ENCODE assay signal across 29 cellular contexts in the genomic region with DNA sequence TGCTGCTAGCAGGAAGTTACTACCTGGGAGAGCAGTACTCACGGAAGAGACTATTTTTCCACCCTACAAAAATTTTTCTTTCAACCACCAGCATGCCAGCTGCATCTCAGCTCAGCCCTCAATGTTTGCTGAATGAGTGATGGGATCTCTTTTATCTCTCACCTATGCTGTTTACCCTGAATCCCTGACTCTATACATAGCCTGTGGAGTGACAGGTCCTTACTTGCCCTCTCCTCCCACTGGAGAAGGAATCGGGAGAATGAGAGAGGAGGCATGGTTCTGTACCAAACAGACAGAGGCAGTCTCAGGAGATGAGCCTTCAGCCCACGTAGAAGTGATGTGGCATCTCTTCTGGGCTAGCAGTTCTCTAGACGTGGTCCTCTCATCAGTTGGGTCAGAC.
"Had no signal": no experiment of that assay in that cellular context is flagged by ENCODE, and none has a peak within 500 bp of the region (broad histone marks: within the 10 kb centered on the region; RNA-seq: fewer than 3 reads in every experiment).

No MANE protein-coding gene starts in this region.

- H3K4me3 Mint-ChIP-seq: activated CD4-positive, alpha-beta memory T cell treated with anti-CD3 and anti-CD28 coated beads, Interleukin-2, amount 10 ng/mL, durations not matched to agents 7 days and 5 days; activated CD4-positive, alpha-beta T cell treated with anti-CD3 and anti-CD28 coated beads, Interleukin-2, amount 10 ng/mL, durations not matched to agents 24 days and 14 days; activated naive CD4-positive, alpha-beta T cell treated with anti-CD3 and anti-CD28 coated beads, Interleukin-2, amount 10 ng/mL, durations not matched to agents 7 days and 5 days; activated naive CD8-positive, alpha-beta T cell treated with anti-CD3 and anti-CD28 coated beads, Interleukin-2, amount 10 ng/mL, durations not matched to agents 7 days and 5 days; activated T-cell treated with anti-CD3 and anti-CD28 coated beads, Interleukin-2, amount 50 U/mL, for 24 hours; dendritic cell treated with granulocyte-macrophage colony-stimulating factor and Interleukin-4, amounts not matched to agents 40 ng/mL and 50 ng/mL, for 4 days; nephron; stimulated activated effector memory CD8-positive, alpha-beta T cell treated with anti-CD3 and anti-CD28 coated beads, Interleukin-12 subunit alpha, Interleukin-12 subunit beta, amount 100 ng/mL, for 72 hours; stimulated activated naive CD8-positive, alpha-beta T cell treated with anti-CD3 and anti-CD28 coated beads, Interleukin-15, Interleukin-2, amounts not matched to agents 100 ng/mL and 50 ng/mL, for 24 hours; type B pancreatic cell had no signal

- H3K4me3 ChIP-seq: gastrocnemius medialis, left ventricle myocardium inferior, lung, mucosa of descending colon, ovary, right lobe of liver, thoracic aorta, uterus had no signal

- H3K27ac Mint-ChIP-seq: activated CD4-positive, alpha-beta memory T cell treated with anti-CD3 and anti-CD28 coated beads, Interleukin-2, amount 10 ng/mL, durations not matched to agents 7 days and 5 days; activated CD4-positive, alpha-beta T cell treated with anti-CD3 and anti-CD28 coated beads, Interleukin-2, amount 10 ng/mL, durations not matched to agents 24 days and 14 days; activated naive CD4-positive, alpha-beta T cell treated with anti-CD3 and anti-CD28 coated beads, Interleukin-2, amount 10 ng/mL, durations not matched to agents 7 days and 5 days; activated naive CD8-positive, alpha-beta T cell treated with anti-CD3 and anti-CD28 coated beads, Interleukin-2, amount 10 ng/mL, durations not matched to agents 7 days and 5 days; activated T-cell treated with anti-CD3 and anti-CD28 coated beads, Interleukin-2, amount 50 U/mL, for 24 hours; dendritic cell treated with granulocyte-macrophage colony-stimulating factor and Interleukin-4, amounts not matched to agents 40 ng/mL and 50 ng/mL, for 4 days; nephron; progenitor cell of endocrine pancreas; stimulated activated effector memory CD8-positive, alpha-beta T cell treated with anti-CD3 and anti-CD28 coated beads, Interleukin-12 subunit alpha, Interleukin-12 subunit beta, amount 100 ng/mL, for 72 hours; stimulated activated naive CD8-positive, alpha-beta T cell treated with anti-CD3 and anti-CD28 coated beads, Interleukin-15, Interleukin-2, amounts not matched to agents 100 ng/mL and 50 ng/mL, for 24 hours; type B pancreatic cell had no signal

- DNase-seq: activated CD4-positive, alpha-beta memory T cell treated with anti-CD3 and anti-CD28 coated beads, Interleukin-2, amount 10 ng/mL, durations not matched to agents 7 days and 5 days; activated CD4-positive, alpha-beta T cell treated with anti-CD3 and anti-CD28 coated beads, Interleukin-2, amount 10 ng/mL, durations not matched to agents 24 days and 14 days; activated CD4-positive, CD25-positive, alpha-beta regulatory T cell treated with anti-CD3 and anti-CD28 coated beads, Interleukin-2, amount 50 U/mL, for 72 hours; activated CD8-positive, alpha-beta memory T cell treated with anti-CD3 and anti-CD28 coated beads, Interleukin-2, amount 50 U/mL, for 48 hours; activated gamma-delta T cell; activated naive CD4-positive, alpha-beta T cell treated with anti-CD3 and anti-CD28 coated beads, Interleukin-2, amount 10 ng/mL, durations not matched to agents 7 days and 5 days; activated naive CD8-positive, alpha-beta T cell treated with anti-CD3 and anti-CD28 coated beads, Interleukin-2, amount 10 ng/mL, durations not matched to agents 7 days and 5 days; activated T-cell treated with anti-CD3 and anti-CD28 coated beads, Interleukin-2, amount 50 U/mL, for 24 hours; amniotic stem cell; brain microvascular endothelial cell; caudate nucleus; gastrocnemius medialis; glutamatergic neuron; islet precursor cell; left ventricle myocardium inferior; mucosa of descending colon; ovary; right lobe of liver; stimulated activated CD4-positive, alpha-beta T cell treated with anti-CD3 and anti-CD28 coated beads, Interleukin-4, amount 100 ng/mL, for 24 hours; uterus had no signal

- H3K9me3 Mint-ChIP-seq: activated CD4-positive, alpha-beta memory T cell treated with anti-CD3 and anti-CD28 coated beads, Interleukin-2, amount 10 ng/mL, durations not matched to agents 7 days and 5 days; activated CD4-positive, alpha-beta T cell treated with anti-CD3 and anti-CD28 coated beads, Interleukin-2, amount 10 ng/mL, durations not matched to agents 24 days and 14 days; activated naive CD4-positive, alpha-beta T cell treated with anti-CD3 and anti-CD28 coated beads, Interleukin-2, amount 10 ng/mL, durations not matched to agents 7 days and 5 days; activated naive CD8-positive, alpha-beta T cell treated with anti-CD3 and anti-CD28 coated beads, Interleukin-2, amount 10 ng/mL, durations not matched to agents 7 days and 5 days; activated T-cell treated with anti-CD3 and anti-CD28 coated beads, Interleukin-2, amount 50 U/mL, for 24 hours; dendritic cell treated with granulocyte-macrophage colony-stimulating factor and Interleukin-4, amounts not matched to agents 40 ng/mL and 50 ng/mL, for 4 days; nephron; stimulated activated effector memory CD8-positive, alpha-beta T cell treated with anti-CD3 and anti-CD28 coated beads, Interleukin-12 subunit alpha, Interleukin-12 subunit beta, amount 100 ng/mL, for 72 hours; stimulated activated naive CD8-positive, alpha-beta T cell treated with anti-CD3 and anti-CD28 coated beads, Interleukin-15, Interleukin-2, amounts not matched to agents 100 ng/mL and 50 ng/mL, for 24 hours; type B pancreatic cell had no signal

- H3K27ac ChIP-seq: brain microvascular endothelial cell, epithelial cell of prostate, gastrocnemius medialis, left ventricle myocardium inferior, ovary, right lobe of liver, thoracic aorta, uterus had no signal

- ATAC-seq: gastrocnemius medialis; right lobe of liver; stimulated activated effector memory CD8-positive, alpha-beta T cell treated with anti-CD3 and anti-CD28 coated beads, Interleukin-12 subunit alpha, Interleukin-12 subunit beta, amount 100 ng/mL, for 72 hours had no signal

- H3K27me3 ChIP-seq: ovary, right lobe of liver had no signal

- H3K36me3 ChIP-seq: brain microvascular endothelial cell, gastrocnemius medialis, left ventricle myocardium inferior, ovary, right lobe of liver, thoracic aorta, uterus had no signal

- H3K9me3 ChIP-seq: gastrocnemius medialis, left ventricle myocardium inferior, mucosa of descending colon, ovary, right lobe of liver, thoracic aorta, uterus had no signal

- H3K36me3 Mint-ChIP-seq: activated naive CD4-positive, alpha-beta T cell treated with anti-CD3 and anti-CD28 coated beads, Interleukin-2, amount 10 ng/mL, durations not matched to agents 7 days and 5 days; activated naive CD8-positive, alpha-beta T cell treated with anti-CD3 and anti-CD28 coated beads, Interleukin-2, amount 10 ng/mL, durations not matched to agents 7 days and 5 days; stimulated activated effector memory CD8-positive, alpha-beta T cell treated with anti-CD3 and anti-CD28 coated beads, Interleukin-12 subunit alpha, Interleukin-12 subunit beta, amount 100 ng/mL, for 72 hours; type B pancreatic cell had no signal

- H3K4me1 ChIP-seq: gastrocnemius medialis, right lobe of liver, uterus had no signal

- H3K4me1 Mint-ChIP-seq: activated CD4-positive, alpha-beta memory T cell treated with anti-CD3 and anti-CD28 coated beads, Interleukin-2, amount 10 ng/mL, durations not matched to agents 7 days and 5 days; activated CD4-positive, alpha-beta T cell treated with anti-CD3 and anti-CD28 coated beads, Interleukin-2, amount 10 ng/mL, durations not matched to agents 24 days and 14 days; activated naive CD4-positive, alpha-beta T cell treated with anti-CD3 and anti-CD28 coated beads, Interleukin-2, amount 10 ng/mL, durations not matched to agents 7 days and 5 days; activated naive CD8-positive, alpha-beta T cell treated with anti-CD3 and anti-CD28 coated beads, Interleukin-2, amount 10 ng/mL, durations not matched to agents 7 days and 5 days; nephron; stimulated activated effector memory CD8-positive, alpha-beta T cell treated with anti-CD3 and anti-CD28 coated beads, Interleukin-12 subunit alpha, Interleukin-12 subunit beta, amount 100 ng/mL, for 72 hours had no signal
